In the genomic region with DNA sequence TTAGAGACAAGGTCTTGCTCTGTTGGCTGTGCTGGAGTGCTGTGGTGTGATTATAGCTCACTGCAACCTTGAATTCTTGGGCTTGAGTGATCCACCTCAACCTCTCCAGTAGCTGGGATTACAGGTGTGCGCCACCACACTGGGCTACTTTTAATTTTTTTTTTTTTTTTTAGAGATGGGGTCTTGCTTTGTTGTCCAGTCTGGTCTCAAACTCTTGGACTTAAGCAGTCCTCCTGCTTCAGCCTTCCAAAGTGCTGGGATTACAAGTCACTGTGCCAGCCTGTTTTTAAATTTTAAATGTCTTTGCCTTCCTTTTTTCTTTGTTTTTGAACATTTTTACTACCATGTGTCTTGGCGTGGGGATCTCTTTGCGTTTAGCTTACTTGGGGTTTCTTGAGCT, we compare ENCODE assay signal across 23 cellular contexts. TPM values are rescaled to one million over a fixed set of nuclear protein-coding genes. Genes with fewer than 3 reads are reported as not detected.
DNase-seq lines count a peak whose midpoint lies in the region; ATAC-seq and TF ChIP-seq lines count a peak whose summit lies in the region.
"Had no signal": no experiment of that assay in that cellular context is flagged by ENCODE, and none has a peak within 500 bp of the region (broad histone marks: within the 10 kb centered on the region; RNA-seq: fewer than 3 reads in every experiment).

No MANE protein-coding gene starts in this region.

- H3K9me3 Mint-ChIP-seq in memory B cell = peaks cover 3% of the 10 kb centered on the region

- no peaks in the 10 kb centered on the region for H4K20me1 ChIP-seq in SU-DHL-6 (ENCODE audit: low read depth, low read length)

- no peak overlapping the region for H2AFZ ChIP-seq in SU-DHL-6 (ENCODE audit: low read depth, low read length, severe bottlenecking)

- H3K27me3 ChIP-seq in SU-DHL-6 (ENCODE audit: low read length) (no peaks in the 10 kb centered on the region), H7 (ENCODE audit: control insufficient read depth, insufficient read depth, low read length) (no peaks in the 10 kb centered on the region)
- H3K27me3 ChIP-seq: BE2C, BLaER1 had no signal

- peaks cover 13% of the 10 kb centered on the region for H3K36me3 Mint-ChIP-seq in memory B cell
- H3K36me3 Mint-ChIP-seq: CD14-positive monocyte; CD4-positive, CD25-positive, alpha-beta regulatory T cell had no signal

- H3K27me3 Mint-ChIP-seq in memory B cell = no peaks in the 10 kb centered on the region
- H3K27me3 Mint-ChIP-seq: CD4-positive, alpha-beta memory T cell; CD4-positive, CD25-positive, alpha-beta regulatory T cell; CD8-positive, alpha-beta memory T cell had no signal

- DNase-seq in memory B cell (ENCODE audit: low spot score in 2 of 2) (no peak), H7 (no peak), NCI-H446 (lab: John Stamatoyannopoulos, UW) (no peak), NAMALWA (ENCODE audit: low spot score) (no peak)
- DNase-seq: 8988T; ACHN; BE2C; C1 segment of cervical spinal cord; CD4-positive, alpha-beta memory T cell; CD4-positive, CD25-positive, alpha-beta regulatory T cell; CD8-positive, alpha-beta memory T cell; COR-L47; DMS 273 treated with DMSO at 0.1 percent for 48 hours; DMS153; DMS53; DMS79; DND-41; EL; GDM1 had no signal

- no peaks in the 10 kb centered on the region for H3K9me2 ChIP-seq in SU-DHL-6 (replicated peaks; ENCODE audit: insufficient read depth, low read length)

- H3K27ac Mint-ChIP-seq in memory B cell = peak overlapping the region; percentile 17
- H3K27ac Mint-ChIP-seq: CD14-positive monocyte had no signal

- no peak for ATAC-seq in memory B cell (ENCODE audit: low read depth)
- ATAC-seq: GM12878 had no signal

- H3K36me3 ChIP-seq in SU-DHL-6 (ENCODE audit: low read length) = peaks cover 10% of the 10 kb centered on the region
- H3K36me3 ChIP-seq in H7 (replicated peaks; ENCODE audit: control insufficient read depth, insufficient read depth, low read length) = no peaks in the 10 kb centered on the region
- H3K36me3 ChIP-seq: BE2C had no signal

- peak overlapping the region; percentile 15 for H3K4me3 ChIP-seq in SU-DHL-6 (ENCODE audit: insufficient read depth, low read length, poor library complexity, severe bottlenecking)
- no peak overlapping the region for H3K4me3 ChIP-seq in H7 (ENCODE audit: insufficient read depth, low read depth, low read length)
- H3K4me3 ChIP-seq: BLaER1, GM12878 had no signal

- peaks cover 80% of the 10 kb centered on the region for H3F3A ChIP-seq in SU-DHL-6 (ENCODE audit: insufficient read depth)

- peaks cover 88% of the 10 kb centered on the region for H3K79me2 ChIP-seq in SU-DHL-6 (ENCODE audit: insufficient read depth, low read length)

- peak overlapping the region; percentile 80 for H3K4me2 ChIP-seq in SU-DHL-6 (ENCODE audit: low read depth, low read length, poor library complexity, severe bottlenecking)
- H3K4me2 ChIP-seq: BLaER1 had no signal

- H3K4me3 Mint-ChIP-seq in memory B cell = no peak overlapping the region
- H3K4me3 Mint-ChIP-seq: CD14-positive monocyte; CD4-positive, alpha-beta memory T cell; CD4-positive, CD25-positive, alpha-beta regulatory T cell; CD8-positive, alpha-beta memory T cell had no signal

- peaks cover 25% of the 10 kb centered on the region for H3K4me1 Mint-ChIP-seq in memory B cell

- peak overlapping the region; percentile 86 for H3K27ac ChIP-seq in SU-DHL-6 (ENCODE audit: low read depth, low read length)
- H3K27ac ChIP-seq: BLaER1 had no signal

- H3K9ac ChIP-seq in SU-DHL-6 (ENCODE audit: low read length) = peak overlapping the region; percentile 58; the same call in 1 of the 2 replicates
- H3K9ac ChIP-seq: BLaER1 had no signal

- H3K9me3 ChIP-seq in SU-DHL-6 (ENCODE audit: insufficient read depth, low read length) = no peaks in the 10 kb centered on the region
- H3K9me3 ChIP-seq: BE2C had no signal

- TF ChIP-seq CTCF in SU-DHL-6 (IDR thresholded peaks at IDR 0.05; ENCODE audit: insufficient read depth, low read length, poor library complexity, severe bottlenecking) = no peak

RNA-seq across cellular contexts. Expression of a gene that starts 32.5 kb away (rescaled TPM):
- 19.1 and 33.5 TPM in 2 replicates for total RNA-seq in H7 (2014; rRNA removed; shearing (Covaris generic))
